ENCODE assay signal across 8 cellular contexts in the genomic region with DNA sequence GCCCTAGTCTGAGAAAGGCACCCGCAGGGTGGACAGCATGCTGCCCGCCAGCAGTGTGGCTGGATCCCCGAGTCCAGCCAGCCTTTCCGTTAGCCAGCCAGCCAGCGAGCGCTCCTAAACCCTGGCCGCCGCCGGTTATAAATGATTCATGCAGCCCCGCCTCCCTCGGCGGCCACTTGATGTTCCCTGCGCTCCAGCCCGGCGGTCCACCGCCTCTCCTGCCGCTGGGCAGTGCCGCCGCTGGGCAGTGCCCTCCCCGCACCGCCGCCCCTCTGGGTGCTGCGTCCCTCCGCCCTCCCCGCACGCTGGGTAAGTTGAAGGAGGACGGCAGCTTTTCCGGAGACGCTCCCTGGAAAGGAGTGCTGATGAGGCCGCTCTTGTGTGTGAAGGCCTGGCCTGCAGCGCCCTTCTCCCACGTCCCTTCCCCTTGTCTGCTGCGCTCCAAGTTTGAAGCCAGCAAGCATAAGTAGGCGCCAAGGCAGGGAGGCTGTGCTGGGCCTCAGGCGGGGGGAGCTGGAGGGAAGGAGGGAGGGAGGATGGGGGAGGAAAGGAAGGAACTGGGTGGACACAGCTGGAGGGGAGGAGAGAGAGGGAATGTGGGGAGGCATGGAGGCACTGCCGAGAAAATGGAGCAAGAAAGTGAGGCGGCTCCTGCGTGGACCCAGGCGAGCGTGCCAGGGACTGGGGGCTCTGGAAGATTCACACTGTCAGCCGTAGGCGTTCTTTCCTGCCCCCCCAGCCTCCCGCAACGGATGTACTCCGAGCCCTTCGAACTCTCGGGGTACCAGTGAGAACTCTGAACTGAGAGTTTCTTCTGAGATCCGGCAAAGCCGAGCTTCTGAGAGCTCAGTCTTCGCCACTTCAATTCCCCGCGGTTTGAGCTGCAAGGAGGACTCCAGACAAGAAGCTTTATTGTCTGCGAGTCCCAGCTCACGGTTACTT.
DNase-seq lines count a peak whose midpoint lies in the region; ATAC-seq and TF ChIP-seq lines count a peak whose summit lies in the region.

No MANE protein-coding gene starts in this region.

- WGBS in adrenal gland, 4 donors, result 18 to 30% (median 24%) methylated on average over 22 to 54 of the region's 54 CpGs

- H3K27ac ChIP-seq in adrenal gland, result peak overlapping the region in 4 of 5 donors; percentile 36 to 92 (median 56)

- H3K27me3 ChIP-seq in adrenal gland (no peaks in the 10 kb centered on the region), HAP-1 (ENCODE audit: low read depth) (no peaks in the 10 kb centered on the region)

- DNase-seq in ELF-1 (ENCODE audit: low read depth, low spot score), result peak; percentile 74
- DNase-seq in adrenal gland, result peak; percentile 77 to 92 (median 88)
- DNase-seq in left cardiac atrium, result peak; percentile 89
- DNase-seq in posterior cingulate gyrus, result peak; percentile 31 to 94 (median 68)
- DNase-seq in D341Med (ENCODE audit: low spot score), result no peak
- no peak for DNase-seq in HAP-1 (ENCODE audit: low spot score in 2 of 2)
- no peak for DNase-seq in stimulated activated CD4-positive, alpha-beta T cell treated with anti-CD3 and anti-CD28 coated beads, Interleukin-4, amount 100 ng/mL, for 1 hour

- ATAC-seq in left cardiac atrium, result peak; percentile 85 to 90
- ATAC-seq in stimulated activated memory B cell treated with anti-CD40 and anti-IgM and Interleukin-4, amounts not matched to agents 10 μg/mL and 1 μg/mL and 100 μg/mL, for 72 hours, result no peak

- no peaks in the 10 kb centered on the region for H3K4me1 Mint-ChIP-seq in stimulated activated memory B cell treated with anti-CD40 and anti-IgM and Interleukin-4, amounts not matched to agents 10 μg/mL and 1 μg/mL and 100 μg/mL, for 72 hours

- H3K4me3 Mint-ChIP-seq in stimulated activated memory B cell treated with anti-CD40 and anti-IgM and Interleukin-4, amounts not matched to agents 10 μg/mL and 1 μg/mL and 100 μg/mL, for 72 hours, result no peak overlapping the region

- TF ChIP-seq POLR2A in adrenal gland (IDR thresholded peaks at IDR 0.05), result peak in 1 of 2 donors; percentile 45

- intact Hi-C loops in adrenal gland (cut with DNase I) (no loop called here), left cardiac atrium (cut with DNase I) (no loop called here), posterior cingulate gyrus (cut with DNase I) (loop anchor here (5.0 kb wide), 1 partner anchor 130 kb away; the partner anchor contains the start of gene GLI2)

- no peaks in the 10 kb centered on the region for H3K9me3 Mint-ChIP-seq in stimulated activated memory B cell treated with anti-CD40 and anti-IgM and Interleukin-4, amounts not matched to agents 10 μg/mL and 1 μg/mL and 100 μg/mL, for 72 hours

- no peak overlapping the region for H3K27ac Mint-ChIP-seq in stimulated activated memory B cell treated with anti-CD40 and anti-IgM and Interleukin-4, amounts not matched to agents 10 μg/mL and 1 μg/mL and 100 μg/mL, for 72 hours

- in situ Hi-C loops in HAP-1 (cut with MboI; ENCODE audit: low sequenced_read_pairs), result no loop called here

- TF ChIP-seq CTCF in adrenal gland (IDR thresholded peaks at IDR 0.05), result no peak

- no peaks in the 10 kb centered on the region for H3K36me3 Mint-ChIP-seq in stimulated activated memory B cell treated with anti-CD40 and anti-IgM and Interleukin-4, amounts not matched to agents 10 μg/mL and 1 μg/mL and 100 μg/mL, for 72 hours

- H3K4me3 ChIP-seq in adrenal gland (peak overlapping the region in 2 of 4 donors; percentile 31 to 47), HAP-1 (no peak overlapping the region)

- H3K36me3 ChIP-seq in adrenal gland (replicated peaks in 1 of 2) (no peaks in the 10 kb centered on the region), HAP-1 (replicated peaks) (no peaks in the 10 kb centered on the region)

- H3K9me3 ChIP-seq in adrenal gland (replicated peaks in 1 of 3), result no peaks in the 10 kb centered on the region
- no peaks in the 10 kb centered on the region for H3K9me3 ChIP-seq in HAP-1

- H3K4me1 ChIP-seq in adrenal gland (replicated peaks in 1 of 2) (peaks cover 5 to 22% of the 10 kb centered on the region in 2 donors), HAP-1 (no peaks in the 10 kb centered on the region)

- peaks cover 43% of the 10 kb centered on the region for H3K27me3 Mint-ChIP-seq in stimulated activated memory B cell treated with anti-CD40 and anti-IgM and Interleukin-4, amounts not matched to agents 10 μg/mL and 1 μg/mL and 100 μg/mL, for 72 hours

Comparison
In these comparisons a context has a peak if more than half of its experiments do, and no peak if none do; other contexts are left out.
1. DNase-seq: peak in ELF-1 (single experiment), adrenal gland (7 of 7), left cardiac atrium (single experiment) and posterior cingulate gyrus (10 of 10); none in D341Med (single experiment), HAP-1 (0 of 2) and stimulated activated CD4-positive, alpha-beta T cell treated with anti-CD3 and anti-CD28 coated beads, Interleukin-4, amount 100 ng/mL, for 1 hour (single experiment).